Comparison of ENCODE assay signal across 8 cellular contexts in genomic region chr3:4741404-4742307, GRCh38.
DNase-seq lines count a peak whose midpoint lies in the region; ATAC-seq, FAIRE-seq and TF ChIP-seq lines count a peak whose summit lies in the region.

No MANE protein-coding gene starts in this region.

- RAD21 ChIA-PET in HCT116 (lab: Charles Lee; ENCODE audit: low non-redundant PET in 1 of 2, low total read pairs in 2 of 2, uncharacterized antibody in 2 of 2, unreplicated experiment in 2 of 2) = no interaction called here

- no peak overlapping the region for H2AFZ ChIP-seq in HCT116 (ENCODE audit: low read depth, low read length, poor library complexity, severe bottlenecking)

- no peaks in the 10 kb centered on the region for H4K20me1 ChIP-seq in HCT116 (ENCODE audit: insufficient read depth)

- H3K36me3 Mint-ChIP-seq in mesothelial cell of epicardium = no peaks in the 10 kb centered on the region

- H3K27ac ChIP-seq in HCT116 (ENCODE audit: low read depth, low read length) (no peak overlapping the region; the same call in 1 of the 2 replicates), coronary artery (peak overlapping the region; percentile 89 to 94), urinary bladder (ENCODE audit: low read depth) (peak overlapping the region; percentile 80)

- H3K9me3 ChIP-seq in HCT116 (ENCODE audit: control insufficient read depth in 1 of 2, insufficient read depth in 1 of 2, low read depth in 1 of 2, low read length in 2 of 2) = no peaks in the 10 kb centered on the region

- no peaks in the 10 kb centered on the region for H3K79me2 ChIP-seq in HCT116 (ENCODE audit: insufficient read depth, low read length)

- TF ChIP-seq POLR2A in HCT116 (IDR thresholded peaks at IDR 0.05; ENCODE audit: borderline replicate concordance, extremely low read depth, insufficient read depth, insufficient read length) (no peak), GM12891 (IDR thresholded peaks at IDR 0.05; ENCODE audit: low read depth, low read length) (no peak)

- H3K4me3 Mint-ChIP-seq in mesothelial cell of epicardium = no peak overlapping the region

- no peak for FAIRE-seq in GM12891 (lab: Jason Lieb, UNC)

- H3K9ac ChIP-seq in HCT116 (ENCODE audit: low read length) = no peak overlapping the region

- BruUV-seq in HCT116 (replicated peaks; lab: Mats Ljungman, UMichigan) = no TSS peak

- peaks cover 3% of the 10 kb centered on the region for H3K9me3 Mint-ChIP-seq in mesothelial cell of epicardium

- 50% methylated on average over 14 of the region's 14 CpGs for WGBS in urinary bladder

- POLR2A ChIA-PET in HCT116 (lab: Charles Lee) = no interaction called here

- peak; percentile 88 for ATAC-seq in HCT116
- no peak for ATAC-seq in HG03175 (IDR thresholded peaks at IDR 0.05; ENCODE audit: unreplicated experiment)

- peak overlapping the region; percentile 65 for H3K27ac Mint-ChIP-seq in mesothelial cell of epicardium

- intact Hi-C loops in HCT116 (cut with micrococcal nuclease) = no loop called here

- H3K4me1 Mint-ChIP-seq in mesothelial cell of epicardium = peaks cover 16% of the 10 kb centered on the region

- peak overlapping the region in 1 of 2 experiments; percentile 3; a peak in 1 of 4 replicates for H3K4me3 ChIP-seq in HCT116 (replicated peaks in 1 of 2; ENCODE audit: low read depth in 1 of 2, low read length in 2 of 2)
- H3K4me3 ChIP-seq in coronary artery = no peak overlapping the region
- no peak overlapping the region for H3K4me3 ChIP-seq in urinary bladder (ENCODE audit: low read depth, low read length)

- no peaks in the 10 kb centered on the region for H3K27me3 Mint-ChIP-seq in mesothelial cell of epicardium (ENCODE audit: low read depth)

- CTCF ChIA-PET in HCT116 (lab: Charles Lee) = no interaction called here

- H3K4me2 ChIP-seq in HCT116 (ENCODE audit: low read length) = peak overlapping the region; percentile 64

- no peaks in the 10 kb centered on the region for H3K9me2 ChIP-seq in HCT116 (ENCODE audit: insufficient read depth)

- H3K36me3 ChIP-seq in HCT116 (ENCODE audit: control insufficient read depth in 1 of 2, insufficient read depth in 2 of 2, low read length in 2 of 2) (no peaks in the 10 kb centered on the region), urinary bladder (ENCODE audit: insufficient read depth) (no peaks in the 10 kb centered on the region)

- TF ChIP-seq RAD21 in HCT116 (IDR thresholded peaks at IDR 0.05; ENCODE audit: low read depth) = peak; percentile 32; the same call in 1 of the 2 replicates

- H3K27me3 ChIP-seq in HCT116 (ENCODE audit: insufficient read depth, low read length) = peaks cover 4% of the 10 kb centered on the region

- H3K4me1 ChIP-seq in HCT116 (ENCODE audit: control insufficient read depth in 1 of 2, insufficient read depth in 2 of 2, low read length in 2 of 2) (peaks cover 19 to 23% of the 10 kb centered on the region in 2 experiments), urinary bladder (ENCODE audit: insufficient read depth) (no peaks in the 10 kb centered on the region)

- TF ChIP-seq CTCF in HCT116 (IDR thresholded peaks at IDR 0.05 in 2 of 3, conservative IDR thresholded peaks at IDR 0.05 in 1 of 3; ENCODE audit: borderline replicate concordance in 1 of 3, insufficient read depth in 1 of 3, low read depth in 2 of 3, low read length in 2 of 3) = 0 out of 6 replicates have a peak, but pooled peaks of 1 of the 3 experiments have one; percentile 4
- TF ChIP-seq CTCF in coronary artery (IDR thresholded peaks at IDR 0.05) = no peak
- TF ChIP-seq CTCF in mesothelial cell of epicardium (IDR thresholded peaks at IDR 0.05; ENCODE audit: unreplicated experiment) = no peak

- DNase-seq in HCT116 (ENCODE audit: low read depth, low spot score) (peak; percentile 83), SHP77 treated with DMSO at 0.1 percent for 48 hours (lab: John Stamatoyannopoulos, UW) (peak; percentile 13), coronary artery (ENCODE audit: low spot score) (peak; percentile 91), mesothelial cell of epicardium (ENCODE audit: low spot score in 2 of 2, unreplicated experiment in 2 of 2) (no peak), DMS153 (lab: John Stamatoyannopoulos, UW) (no peak), GM12891 (ENCODE audit: insufficient read length, low spot score) (no peak)

TF ChIP-seq in HCT116, 20 proteins besides CTCF, POLR2A, EP300 and RAD21:
- TF ChIP-seq SIN3A (IDR thresholded peaks at IDR 0.05; ENCODE audit: low read depth) (no peak; the same call in 1 of the 2 replicates), EZH2 (IDR thresholded peaks at IDR 0.05) (no peak), SP1 (IDR thresholded peaks at IDR 0.05; ENCODE audit: low read depth) (peak; percentile 86), FOSL1 (IDR thresholded peaks at IDR 0.05; ENCODE audit: low read depth) (peak; percentile 95), TCF7L2 (IDR thresholded peaks at IDR 0.05; ENCODE audit: borderline replicate concordance, extremely low read depth, insufficient read depth, insufficient read length) (peak; percentile 22), MAX (IDR thresholded peaks at IDR 0.05) (peak; percentile 97), CEBPB (IDR thresholded peaks at IDR 0.05; ENCODE audit: low read depth) (peak; percentile 84), ELF1 (IDR thresholded peaks at IDR 0.05; ENCODE audit: borderline replicate concordance, low read depth) (no peak), JUND (IDR thresholded peaks at IDR 0.05) (peak; percentile 94), CBX3 (IDR thresholded peaks at IDR 0.05; ENCODE audit: low read depth) (peak; percentile 96), YY1 (IDR thresholded peaks at IDR 0.05; ENCODE audit: extremely low read depth, insufficient replicate concordance, low read depth, low read length) (peak; percentile 61), EGR1 (IDR thresholded peaks at IDR 0.05; ENCODE audit: low read depth) (no peak), POLR2AphosphoS5 (IDR thresholded peaks at IDR 0.05; ENCODE audit: low read depth, low read length) (peak; percentile 78)

TF ChIP-seq in GM12891, 5 proteins besides CTCF, POLR2A, EP300 and RAD21:
- TF ChIP-seq POU2F2 (IDR thresholded peaks at IDR 0.05; ENCODE audit: low read depth, low read length) = no peak
- no peak for TF ChIP-seq POLR2AphosphoS5 (IDR thresholded peaks at IDR 0.05; ENCODE audit: low read depth, low read length)
- TF ChIP-seq PAX5 (IDR thresholded peaks at IDR 0.05; ENCODE audit: insufficient read depth, low read length, severe bottlenecking) = no peak
- no peak for TF ChIP-seq TAF1 (IDR thresholded peaks at IDR 0.05; ENCODE audit: low read depth, low read length)
- TF ChIP-seq SPI1 (IDR thresholded peaks at IDR 0.05; ENCODE audit: low read depth, low read length) = no peak
TF ChIP-seq in GM12891: peak in this region for 0.

Comparison
In these comparisons a context has a peak if more than half of its experiments do, and no peak if none do; other contexts are left out.
1. DNase-seq: peak in HCT116 (single experiment), SHP77 treated with DMSO at 0.1 percent for 48 hours (single experiment) and coronary artery (single experiment); none in mesothelial cell of epicardium (0 of 2), DMS153 (single experiment) and GM12891 (single experiment).